In the genomic region with DNA sequence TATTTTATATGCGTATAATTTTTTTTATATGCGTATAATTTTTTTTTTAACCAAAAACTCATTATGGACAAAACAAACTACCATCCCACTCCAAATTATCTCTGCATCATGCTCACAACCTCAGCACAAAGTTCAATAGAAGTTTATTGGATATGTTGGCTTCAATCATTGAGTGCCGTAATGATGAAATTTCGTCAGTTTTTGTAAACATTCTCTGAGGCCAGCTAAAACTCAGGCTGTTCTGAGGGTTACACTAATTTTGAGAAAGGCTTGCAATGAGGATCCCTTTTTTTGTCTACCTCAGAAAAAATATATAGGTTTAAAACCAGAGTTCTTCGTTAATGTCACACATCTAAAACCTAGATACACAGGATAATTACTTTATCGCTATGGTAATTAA, we compare ENCODE assay signal across 33 cellular contexts.
"Had no signal": no experiment of that assay in that cellular context is flagged by ENCODE, and none has a peak within 500 bp of the region (broad histone marks: within the 10 kb centered on the region; RNA-seq: fewer than 3 reads in every experiment).

No MANE protein-coding gene starts in this region.

- H3K27ac ChIP-seq: adrenal gland, body of pancreas, brain microvascular endothelial cell, breast epithelium, VCaP had no signal

- H3K4me1 Mint-ChIP-seq: activated B cell treated with CpG ODN at 0.5 μM for 24 hours; activated CD4-positive, alpha-beta T cell treated with anti-CD3 and anti-CD28 coated beads, Interleukin-2, amount 10 ng/mL, durations not matched to agents 24 days and 14 days; activated naive CD8-positive, alpha-beta T cell treated with anti-CD3 and anti-CD28 coated beads for 36 hours; activated T-helper 17 cell treated with anti-CD3 and anti-CD28 coated beads, Interleukin-2, amount 50 U/mL, for 72 hours had no signal

- H3K9me3 Mint-ChIP-seq: activated B cell treated with CpG ODN at 0.5 μM for 24 hours; activated CD4-positive, alpha-beta T cell treated with anti-CD3 and anti-CD28 coated beads, Interleukin-2, amount 10 ng/mL, durations not matched to agents 24 days and 14 days; activated T-helper 1 cell treated with anti-CD3 and anti-CD28 coated beads, Interleukin-12 subunit alpha, Interleukin-12 subunit beta, Interleukin-2, Interleukin-4 antibody, amounts not matched to agents 30 ng/mL and 10 ng/mL and 1 ng/mL, durations not matched to agents 14 hours and 24 hours and 36 hours had no signal

- H3K9me3 ChIP-seq: adrenal gland, body of pancreas had no signal

- H3K36me3 ChIP-seq: adrenal gland, brain microvascular endothelial cell, breast epithelium had no signal

- H3K27me3 Mint-ChIP-seq: activated B cell treated with CpG ODN at 0.5 μM for 24 hours; activated CD4-positive, alpha-beta memory T cell treated with anti-CD3 and anti-CD28 coated beads for 36 hours; activated CD4-positive, alpha-beta T cell treated with anti-CD3 and anti-CD28 coated beads, Interleukin-2, amount 10 ng/mL, durations not matched to agents 24 days and 14 days; activated CD8-positive, alpha-beta T cell treated with anti-CD3 and anti-CD28 coated beads for 36 hours; activated naive CD8-positive, alpha-beta T cell treated with anti-CD3 and anti-CD28 coated beads for 36 hours; activated T-helper 17 cell treated with anti-CD3 and anti-CD28 coated beads, Interleukin-2, amount 50 U/mL, for 72 hours had no signal

- H3K27me3 ChIP-seq: adrenal gland, body of pancreas, brain microvascular endothelial cell, breast epithelium had no signal

- H3K27ac Mint-ChIP-seq: activated B cell treated with CpG ODN at 0.5 μM for 24 hours; activated CD4-positive, alpha-beta memory T cell treated with anti-CD3 and anti-CD28 coated beads for 36 hours; activated CD4-positive, alpha-beta T cell treated with anti-CD3 and anti-CD28 coated beads, Interleukin-2, amount 10 ng/mL, durations not matched to agents 24 days and 14 days; activated CD8-positive, alpha-beta T cell treated with anti-CD3 and anti-CD28 coated beads for 36 hours; activated naive CD4-positive, alpha-beta T cell treated with anti-CD3 and anti-CD28 coated beads for 36 hours; activated naive CD4-positive, alpha-beta T cell treated with anti-CD3 and anti-CD28 coated beads, Interleukin-2, amount 50 U/mL, for 72 hours; activated naive CD8-positive, alpha-beta T cell treated with anti-CD3 and anti-CD28 coated beads for 36 hours; activated T-cell treated with anti-CD3 and anti-CD28 coated beads, Interleukin-2, amount 50 U/mL, for 72 hours; activated T-helper 1 cell treated with anti-CD3 and anti-CD28 coated beads, Interleukin-12 subunit alpha, Interleukin-12 subunit beta, Interleukin-2, Interleukin-4 antibody, amounts not matched to agents 30 ng/mL and 10 ng/mL and 1 ng/mL, durations not matched to agents 14 hours and 24 hours and 36 hours; activated T-helper 17 cell treated with anti-CD3 and anti-CD28 coated beads, Interleukin-2, amount 50 U/mL, for 72 hours; T-helper 2 cell treated with Interferon-gamma antibody and Interleukin-4, amounts not matched to agents 5 μg/mL and 100 μg/mL, for 36 hours had no signal

- H3K4me3 ChIP-seq: adrenal gland, body of pancreas, breast epithelium had no signal

- H3K36me3 Mint-ChIP-seq: activated CD4-positive, alpha-beta memory T cell treated with anti-CD3 and anti-CD28 coated beads for 36 hours; activated naive CD8-positive, alpha-beta T cell treated with anti-CD3 and anti-CD28 coated beads for 36 hours had no signal

- H3K4me1 ChIP-seq: adrenal gland, body of pancreas, breast epithelium had no signal

- ATAC-seq: activated CD8-positive, alpha-beta T cell treated with anti-CD3 and anti-CD28 coated beads for 36 hours; activated naive CD4-positive, alpha-beta T cell treated with anti-CD3 and anti-CD28 coated beads, Interleukin-2, amount 50 U/mL, for 72 hours; activated T-cell treated with anti-CD3 and anti-CD28 coated beads, Interleukin-2, amount 50 U/mL, for 4 hours; activated T-cell treated with anti-CD3 and anti-CD28 coated beads, Interleukin-2, amount 50 U/mL, for 72 hours; activated T-helper 17 cell treated with anti-CD3 and anti-CD28 coated beads, Interleukin-2, amount 50 U/mL, for 72 hours; body of pancreas had no signal

- H3K4me3 Mint-ChIP-seq: activated B cell treated with CpG ODN at 0.5 μM for 24 hours; activated CD4-positive, alpha-beta memory T cell treated with anti-CD3 and anti-CD28 coated beads for 36 hours; activated CD4-positive, alpha-beta T cell treated with anti-CD3 and anti-CD28 coated beads, Interleukin-2, amount 10 ng/mL, durations not matched to agents 24 days and 14 days; activated CD8-positive, alpha-beta T cell treated with anti-CD3 and anti-CD28 coated beads for 36 hours; activated naive CD4-positive, alpha-beta T cell treated with anti-CD3 and anti-CD28 coated beads for 36 hours; activated naive CD8-positive, alpha-beta T cell treated with anti-CD3 and anti-CD28 coated beads for 36 hours; activated T-cell treated with anti-CD3 and anti-CD28 coated beads, Interleukin-2, amount 50 U/mL, for 4 hours; activated T-cell treated with anti-CD3 and anti-CD28 coated beads, Interleukin-2, amount 50 U/mL, for 72 hours; activated T-helper 1 cell treated with anti-CD3 and anti-CD28 coated beads, Interleukin-12 subunit alpha, Interleukin-12 subunit beta, Interleukin-2, Interleukin-4 antibody, amounts not matched to agents 30 ng/mL and 10 ng/mL and 1 ng/mL, durations not matched to agents 14 hours and 24 hours and 36 hours; activated T-helper 17 cell treated with anti-CD3 and anti-CD28 coated beads, Interleukin-2, amount 50 U/mL, for 72 hours; T-helper 2 cell treated with Interferon-gamma antibody and Interleukin-4, amounts not matched to agents 5 μg/mL and 100 μg/mL, for 36 hours had no signal

- DNase-seq: activated B cell treated with CpG ODN at 0.5 μM for 24 hours; activated CD4-positive, alpha-beta memory T cell treated with anti-CD3 and anti-CD28 coated beads for 36 hours; activated CD4-positive, alpha-beta T cell treated with anti-CD3 and anti-CD28 coated beads for 4 hours; activated CD4-positive, alpha-beta T cell treated with anti-CD3 and anti-CD28 coated beads, Interleukin-2, amount 10 ng/mL, durations not matched to agents 24 days and 14 days; activated CD4-positive, alpha-beta T cell treated with anti-CD3 and anti-CD28 coated beads, Interleukin-2, amount 50 U/mL, for 1 hour; activated CD4-positive, alpha-beta T cell treated with anti-CD3 and anti-CD28 coated beads, Interleukin-2, amount 50 U/mL, for 4 hours; activated CD4-positive, CD25-positive, alpha-beta regulatory T cell treated with anti-CD3 and anti-CD28 coated beads, Interleukin-2, amount 50 U/mL, for 72 hours; activated CD8-positive, alpha-beta memory T cell treated with anti-CD3 and anti-CD28 coated beads, Interleukin-2, amount 50 U/mL, for 4 hours; activated CD8-positive, alpha-beta T cell treated with anti-CD3 and anti-CD28 coated beads for 36 hours; activated effector memory CD4-positive, alpha-beta T cell treated with anti-CD3 and anti-CD28 coated beads, Interleukin-2, amount 50 U/mL, for 16 hours; activated gamma-delta T cell treated with Interleukin-2 at 50 U/mL for 16 hours; activated naive CD4-positive, alpha-beta T cell; activated naive CD4-positive, alpha-beta T cell treated with anti-CD3 and anti-CD28 coated beads for 36 hours; activated naive CD4-positive, alpha-beta T cell treated with anti-CD3 and anti-CD28 coated beads, Interleukin-2, amount 50 U/mL, for 16 hours; activated naive CD8-positive, alpha-beta T cell treated with anti-CD3 and anti-CD28 coated beads for 36 hours; activated T-cell treated with anti-CD3 and anti-CD28 coated beads for 4 hours; activated T-cell treated with anti-CD3 and anti-CD28 coated beads, Interleukin-2, amount 50 U/mL, for 1 hour; activated T-cell treated with anti-CD3 and anti-CD28 coated beads, Interleukin-2, amount 50 U/mL, for 4 hours; activated T-cell treated with anti-CD3 and anti-CD28 coated beads, Interleukin-2, amount 50 U/mL, for 72 hours; adrenal gland; amniotic stem cell; aorta; body of pancreas; brain microvascular endothelial cell; central memory CD4-positive, alpha-beta T cell; T-helper 2 cell; T-helper 9 cell had no signal
